ENCODE assay signal across 1 cellular context in genomic region chr19:1325568-1326294, GRCh38.
A peak's percentile ranks its signal among the peaks of the same experiment; 100 is the strongest.
TF ChIP-seq lines count a peak whose summit lies in the region.

No MANE protein-coding gene starts in this region.

TF ChIP-seq in K562, 482 proteins besides CTCF, POLR2A, EP300 and RAD21:
- TF ChIP-seq NR2C2 (CRISPR knock-in tag; IDR thresholded peaks at IDR 0.05) = 0 out of 2 replicates have a peak, but pooled peaks have one; percentile 5
- peak; percentile 65 for TF ChIP-seq NR2C2 (tag; IDR thresholded peaks at IDR 0.05)
- peak; percentile 60 to 75; a peak in 3 of 4 replicates for TF ChIP-seq KDM1A (IDR thresholded peaks at IDR 0.05)
- no peak; the same call in 1 of the 2 replicates for TF ChIP-seq USF1 (CRISPR knock-in tag; IDR thresholded peaks at IDR 0.05)
- 0 out of 2 replicates have a peak, but pooled peaks have one; percentile 26 for TF ChIP-seq SMARCA5 (IDR thresholded peaks at IDR 0.05)
- TF ChIP-seq PTBP1 (IDR thresholded peaks at IDR 0.05; ENCODE audit: low read depth, low read length) = 0 out of 2 replicates have a peak, but pooled peaks have one; percentile 48
- no peak for TF ChIP-seq NBN (IDR thresholded peaks at IDR 0.05; ENCODE audit: low read depth)
- TF ChIP-seq FOXA3 (CRISPR knock-in tag; conservative IDR thresholded peaks at IDR 0.05 in 1 of 2, IDR thresholded peaks at IDR 0.05 in 1 of 2) = no peak
- TF ChIP-seq HDAC2 (IDR thresholded peaks at IDR 0.05) = 0 out of 2 replicates have a peak, but pooled peaks have one; percentile 31
- peak; percentile 75 for TF ChIP-seq BCOR (IDR thresholded peaks at IDR 0.05)
- TF ChIP-seq HNRNPL (IDR thresholded peaks at IDR 0.05; ENCODE audit: low read depth, low read length) = peak; percentile 100
- no peak for TF ChIP-seq DLX4 (CRISPR knock-in tag; IDR thresholded peaks at IDR 0.05)
- peak; percentile 66 for TF ChIP-seq RBM25 (IDR thresholded peaks at IDR 0.05; ENCODE audit: low read depth, low read length, severe bottlenecking)
- no peak for TF ChIP-seq ZNF551 (CRISPR knock-in tag; IDR thresholded peaks at IDR 0.05)
TF ChIP-seq in K562: peak in this region for 8.
